Comparison of ENCODE assay signal across 21 cellular contexts in genomic region chr3:152229692-152230091, GRCh38. TPM values are rescaled to one million over a fixed set of nuclear protein-coding genes. Genes with fewer than 3 reads are reported as not detected.
DNase-seq lines count a peak whose midpoint lies in the region; ATAC-seq and TF ChIP-seq lines count a peak whose summit lies in the region.
"Had no signal": no experiment of that assay in that cellular context is flagged by ENCODE, and none has a peak within 500 bp of the region (broad histone marks: within the 10 kb centered on the region; RNA-seq: fewer than 3 reads in every experiment).

No MANE protein-coding gene starts in this region.

- H3F3A ChIP-seq in GM23338 (replicated peaks; ENCODE audit: low read depth) (no peaks in the 10 kb centered on the region), neural progenitor cell (ENCODE audit: low read depth) (no peaks in the 10 kb centered on the region)

- H3K4me3 Mint-ChIP-seq in GM23338 (no peak overlapping the region), neural progenitor cell (no peak overlapping the region)
- H3K4me3 Mint-ChIP-seq: activated CD4-positive, alpha-beta T cell treated with anti-CD3 and anti-CD28 coated beads, Interleukin-2, amount 10 ng/mL, durations not matched to agents 7 days and 5 days; nephron progenitor cell had no signal

- H3K4me2 ChIP-seq in GM23338 (no peak overlapping the region), neural progenitor cell (no peak overlapping the region)
- H3K4me2 ChIP-seq: hepatocyte had no signal

- no peaks in the 10 kb centered on the region for H4K20me1 ChIP-seq in GM23338 (replicated peaks; ENCODE audit: insufficient read depth)
- H4K20me1 ChIP-seq in neural progenitor cell (ENCODE audit: low read depth): no peaks in the 10 kb centered on the region

- peak; percentile 11 for DNase-seq in GM23338 (ENCODE audit: low spot score)
- peak; percentile 29 for DNase-seq in cerebellar cortex (ENCODE audit: low spot score)
- DNase-seq in left ventricle myocardium superior: no peak
- DNase-seq in neural progenitor cell (ENCODE audit: low spot score): peak; percentile 7
- no peak for DNase-seq in occipital lobe (lab: John Stamatoyannopoulos, UW)
- DNase-seq in NCI-H128 (lab: John Stamatoyannopoulos, UW; ENCODE audit: unreplicated experiment): no peak
- no peak for DNase-seq in NCI-H748 treated with DMSO at 0.1 percent for 48 hours (lab: John Stamatoyannopoulos, UW)
- DNase-seq in ecto neural progenitor cell (ENCODE audit: low spot score): no peak
- DNase-seq: activated CD4-positive, alpha-beta T cell treated with anti-CD3 and anti-CD28 coated beads, Interleukin-2, amount 10 ng/mL, durations not matched to agents 7 days and 5 days; activated CD8-positive, alpha-beta memory T cell treated with anti-CD3 and anti-CD28 coated beads, Interleukin-2, amount 50 U/mL, for 4 hours; activated effector memory CD4-positive, alpha-beta T cell treated with anti-CD3 and anti-CD28 coated beads, Interleukin-2, amount 50 U/mL, for 16 hours; CD4-positive, alpha-beta memory T cell; effector memory CD8-positive, alpha-beta T cell; IMR-90; MG63; NCI-H1694; NCI-H226; nephron progenitor cell; stimulated activated CD4-positive, alpha-beta T cell treated with anti-CD3 and anti-CD28 coated beads, Interleukin-15, amount 100 ng/mL, for 24 hours had no signal

- H3K27ac ChIP-seq in GM23338 (ENCODE audit: low read depth) (no peak overlapping the region), neural progenitor cell (no peak overlapping the region)
- H3K27ac ChIP-seq: hepatocyte, thoracic aorta had no signal

- H3K79me2 ChIP-seq in GM23338 (replicated peaks; ENCODE audit: insufficient read depth) (no peaks in the 10 kb centered on the region), neural progenitor cell (ENCODE audit: low read depth) (no peaks in the 10 kb centered on the region)
- H3K79me2 ChIP-seq: hepatocyte had no signal

- H3K36me3 ChIP-seq in GM23338 (ENCODE audit: insufficient read depth) (no peaks in the 10 kb centered on the region), neural progenitor cell (no peaks in the 10 kb centered on the region)
- H3K36me3 ChIP-seq: MG63, thoracic aorta had no signal

- intact Hi-C loops in left ventricle myocardium superior (cut with micrococcal nuclease): loop anchor here (10.0 kb wide), 1 partner anchor 215 kb away; no protein-coding TSS in a partner anchor

- no peak overlapping the region for H3K9ac ChIP-seq in neural progenitor cell

- H3K27me3 Mint-ChIP-seq in GM23338 (ENCODE audit: insufficient read depth, low read depth, poor library complexity) (peaks cover 1% of the 10 kb centered on the region), neural progenitor cell (ENCODE audit: insufficient read depth, low read depth) (peaks cover 3% of the 10 kb centered on the region)
- H3K27me3 Mint-ChIP-seq: activated CD4-positive, alpha-beta T cell treated with anti-CD3 and anti-CD28 coated beads, Interleukin-2, amount 10 ng/mL, durations not matched to agents 7 days and 5 days; CD4-positive, alpha-beta memory T cell; effector memory CD8-positive, alpha-beta T cell had no signal

- H3K9me3 Mint-ChIP-seq in GM23338: no peaks in the 10 kb centered on the region
- H3K9me3 Mint-ChIP-seq in neural progenitor cell: no peaks in the 10 kb centered on the region
- H3K9me3 Mint-ChIP-seq: effector memory CD8-positive, alpha-beta T cell; nephron progenitor cell had no signal

- H3K27ac Mint-ChIP-seq in GM23338 (no peak overlapping the region), neural progenitor cell (no peak overlapping the region)
- H3K27ac Mint-ChIP-seq: activated CD4-positive, alpha-beta T cell treated with anti-CD3 and anti-CD28 coated beads, Interleukin-2, amount 10 ng/mL, durations not matched to agents 7 days and 5 days; effector memory CD8-positive, alpha-beta T cell; nephron progenitor cell had no signal

- H3K9me2 ChIP-seq in GM23338 (ENCODE audit: insufficient read depth): no peaks in the 10 kb centered on the region

- ATAC-seq in GM23338: no peak
- peak; percentile 76 for ATAC-seq in left ventricle myocardium superior
- ATAC-seq: effector memory CD8-positive, alpha-beta T cell had no signal

- no peaks in the 10 kb centered on the region for H3K9me3 ChIP-seq in neural progenitor cell (ENCODE audit: low read depth)
- H3K9me3 ChIP-seq: MG63, thoracic aorta had no signal

- no peaks in the 10 kb centered on the region for H3K4me1 Mint-ChIP-seq in GM23338
- no peaks in the 10 kb centered on the region for H3K4me1 Mint-ChIP-seq in neural progenitor cell
- H3K4me1 Mint-ChIP-seq: nephron progenitor cell had no signal

- no peaks in the 10 kb centered on the region for H3K36me3 Mint-ChIP-seq in GM23338 (ENCODE audit: low read depth)
- no peaks in the 10 kb centered on the region for H3K36me3 Mint-ChIP-seq in neural progenitor cell
- H3K36me3 Mint-ChIP-seq: CD4-positive, alpha-beta memory T cell had no signal

- TF ChIP-seq CTCF in GM23338 (conservative IDR thresholded peaks at IDR 0.05; ENCODE audit: low read depth in 2 of 2) (peak in 1 of 2 experiments; percentile 52; a peak in 2 of 4 replicates), neural progenitor cell (IDR thresholded peaks at IDR 0.05) (no peak)

- H3K4me1 ChIP-seq in GM23338 (ENCODE audit: insufficient read depth) (no peaks in the 10 kb centered on the region), neural progenitor cell (no peaks in the 10 kb centered on the region)

- no peak overlapping the region for H2AFZ ChIP-seq in GM23338
- H2AFZ ChIP-seq in neural progenitor cell (replicated peaks): no peak overlapping the region
- H2AFZ ChIP-seq: hepatocyte had no signal

- H3K27me3 ChIP-seq in GM23338 (ENCODE audit: insufficient read depth) (no peaks in the 10 kb centered on the region), neural progenitor cell (no peaks in the 10 kb centered on the region)
- H3K27me3 ChIP-seq: hepatocyte, MG63 had no signal

- H3K4me3 ChIP-seq in GM23338 (no peak overlapping the region), neural progenitor cell (no peak overlapping the region)
- H3K4me3 ChIP-seq: hepatocyte, MG63, thoracic aorta had no signal

TF ChIP-seq in GM23338, 12 proteins besides CTCF, POLR2A, EP300 and RAD21:
- TF ChIP-seq STAT1 (IDR thresholded peaks at IDR 0.05; ENCODE audit: unreplicated experiment): no peak
- TF ChIP-seq ZNF331 (CRISPR knock-in tag; IDR thresholded peaks at IDR 0.05; ENCODE audit: low read depth): no peak
- TF ChIP-seq EZH2 (IDR thresholded peaks at IDR 0.05; ENCODE audit: low read depth, unreplicated experiment): no peak
- TF ChIP-seq ZNF114 (CRISPR knock-in tag; IDR thresholded peaks at IDR 0.05): no peak
- no peak for TF ChIP-seq JUNB (IDR thresholded peaks at IDR 0.05; ENCODE audit: unreplicated experiment)
- TF ChIP-seq POLR2AphosphoS5 (IDR thresholded peaks at IDR 0.05; ENCODE audit: low read depth): no peak
- no peak for TF ChIP-seq CREB1 (CRISPR knock-in tag; IDR thresholded peaks at IDR 0.05; ENCODE audit: low read depth)
- TF ChIP-seq EZH2phosphoT487 (IDR thresholded peaks at IDR 0.05; ENCODE audit: unreplicated experiment): no peak

RNA-seq across cellular contexts. Expression of gene MBNL1, which starts 39.0 kb away (rescaled TPM):
- 15.7 and 23.2 TPM in 2 replicates for total RNA-seq in GM23338 (2014; rRNA removed; shearing (Covaris generic))
- polyA plus RNA-seq in GM23338 (2016; fragmentation: Nextera tagmentation; extraction: Ambion mirVana): 8.4 and 9.4 TPM in 2 replicates
- total RNA-seq in left ventricle myocardium superior (172 TPM), neural progenitor cell (ENCODE audit: low replicate concordance) (9.8 and 14.7 TPM in 2 replicates), occipital lobe (68.5 TPM)

Comparison
In these comparisons a context has a peak if more than half of its experiments do, and no peak if none do; other contexts are left out.
1. DNase-seq: peak in GM23338 (single experiment), cerebellar cortex (single experiment) and neural progenitor cell (single experiment); none in left ventricle myocardium superior (single experiment), occipital lobe (single experiment), NCI-H128 (single experiment), NCI-H748 treated with DMSO at 0.1 percent for 48 hours (single experiment) and ecto neural progenitor cell (single experiment).